In the genomic region with DNA sequence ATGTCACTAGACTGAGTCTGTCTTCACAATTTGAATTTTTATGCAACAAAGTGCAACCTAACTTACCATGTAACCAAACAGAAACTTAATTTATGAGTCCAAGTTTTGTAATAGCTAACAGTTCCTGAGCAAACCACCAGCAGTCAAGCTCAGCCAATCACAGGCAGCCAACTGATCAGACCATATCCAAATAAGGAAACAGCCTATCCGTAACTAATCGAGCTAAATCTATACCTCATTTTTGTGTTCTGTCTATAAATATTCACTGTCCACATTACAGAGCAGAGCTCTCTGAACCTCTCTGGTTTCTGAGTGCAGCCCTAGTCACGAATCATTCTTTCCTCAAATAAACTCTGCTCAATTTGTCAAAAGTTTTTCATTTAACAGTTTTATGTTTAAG, we compare ENCODE assay signal across 1 cellular context.
TF ChIP-seq lines count a peak whose summit lies in the region.

No MANE protein-coding gene starts in this region.

TF ChIP-seq in A549, 52 proteins besides CTCF, POLR2A, EP300 and RAD21 (continued from another document):
- TF ChIP-seq HOXB5 (CRISPR knock-in tag; IDR thresholded peaks at IDR 0.05): no peak
- no peak for TF ChIP-seq CBX2 (IDR thresholded peaks at IDR 0.05; ENCODE audit: borderline replicate concordance, low read depth)
- no peak for TF ChIP-seq ESRRA (IDR thresholded peaks at IDR 0.05; ENCODE audit: borderline replicate concordance, low read length)
- no peak for TF ChIP-seq HDAC2 (IDR thresholded peaks at IDR 0.05)
- no peak for TF ChIP-seq TFCP2L1 (CRISPR knock-in tag; IDR thresholded peaks at IDR 0.05)
